ENCODE assay signal across 19 cellular contexts in genomic region chr1:237975903-237976302, GRCh38.
DNase-seq lines count a peak whose midpoint lies in the region; ATAC-seq, FAIRE-seq and TF ChIP-seq lines count a peak whose summit lies in the region.
"Had no signal": no experiment of that assay in that cellular context is flagged by ENCODE, and none has a peak within 500 bp of the region (broad histone marks: within the 10 kb centered on the region; RNA-seq: fewer than 3 reads in every experiment).

No MANE protein-coding gene starts in this region.

- peaks cover 0 to 5% (median 0%) of the 10 kb centered on the region in 7 donors for H3K9me3 Mint-ChIP-seq in CD14-positive monocyte
- H3K9me3 Mint-ChIP-seq in nephron progenitor cell, result no peaks in the 10 kb centered on the region
- H3K9me3 Mint-ChIP-seq: H9 had no signal

- ATAC-seq in HG03432 (IDR thresholded peaks at IDR 0.05; ENCODE audit: unreplicated experiment), result peak; percentile 29
- no peak for ATAC-seq in GM18870 (IDR thresholded peaks at IDR 0.05; ENCODE audit: unreplicated experiment)
- ATAC-seq: A549, K562 had no signal

- no peak overlapping the region for H2AFZ ChIP-seq in MM.1S (ENCODE audit: low read length)
- H2AFZ ChIP-seq: GM23248 had no signal

- H3K36me3 Mint-ChIP-seq in CD14-positive monocyte (no peaks in the 10 kb centered on the region), nephron progenitor cell (ENCODE audit: low read depth) (no peaks in the 10 kb centered on the region)
- H3K36me3 Mint-ChIP-seq: CD8-positive, alpha-beta memory T cell had no signal

- FAIRE-seq in islet of Langerhans (lab: Jason Lieb, UNC), result peak; percentile 62
- FAIRE-seq: A549, G401.6, K562 had no signal

- no peak overlapping the region for H3K27ac ChIP-seq in MM.1S (ENCODE audit: low read length)
- H3K27ac ChIP-seq: A549, GM23248 had no signal

- intact Hi-C loops in CD14-positive monocyte (cut with micrococcal nuclease), result no loop called here

- H3K4me3 Mint-ChIP-seq in CD14-positive monocyte, result no peak overlapping the region
- H3K4me3 Mint-ChIP-seq in nephron progenitor cell, result no peak overlapping the region
- H3K4me3 Mint-ChIP-seq: CD8-positive, alpha-beta memory T cell; H9 had no signal

- H3K4me1 Mint-ChIP-seq in CD14-positive monocyte, result peaks cover 31% of the 10 kb centered on the region
- peaks cover 14% of the 10 kb centered on the region for H3K4me1 Mint-ChIP-seq in nephron progenitor cell
- H3K4me1 Mint-ChIP-seq: CD8-positive, alpha-beta memory T cell had no signal

- DNase-seq in CD14-positive monocyte (ENCODE audit: low spot score) (no peak), MM.1S (no peak), nephron progenitor cell (no peak), cortex of kidney (lab: John Stamatoyannopoulos, UW) (no peak)
- DNase-seq: BE2C; Caco-2; CD8-positive, alpha-beta memory T cell; DMS79 treated with DMSO at 0.1 percent for 48 hours; EL; GM23248; H9; Karpas-422 had no signal

- H3K4me1 ChIP-seq in endocrine pancreas (ENCODE audit: control insufficient read depth, insufficient read depth, low read length) (peaks cover 19% of the 10 kb centered on the region), MM.1S (ENCODE audit: low read length) (no peaks in the 10 kb centered on the region)
- H3K4me1 ChIP-seq: A549, BE2C, Caco-2 had no signal

- H3K27me3 Mint-ChIP-seq in CD14-positive monocyte (ENCODE audit: low read depth in 3 of 3), result no peaks in the 10 kb centered on the region
- H3K27me3 Mint-ChIP-seq in nephron progenitor cell (ENCODE audit: low read depth, poor library complexity), result peaks cover 6% of the 10 kb centered on the region
- H3K27me3 Mint-ChIP-seq: CD8-positive, alpha-beta memory T cell had no signal

- H3K9me3 ChIP-seq in endocrine pancreas (ENCODE audit: control insufficient read depth, low read length) (no peaks in the 10 kb centered on the region), MM.1S (replicated peaks; ENCODE audit: insufficient read depth, low read length) (no peaks in the 10 kb centered on the region)
- H3K9me3 ChIP-seq: A549, BE2C, Caco-2 had no signal

- no peaks in the 10 kb centered on the region for H3K79me2 ChIP-seq in MM.1S (ENCODE audit: low read length)

- no peaks in the 10 kb centered on the region for H4K20me1 ChIP-seq in MM.1S (ENCODE audit: insufficient read depth, low read length)

- no peak overlapping the region for H3K4me2 ChIP-seq in MM.1S (ENCODE audit: low read depth, low read length)
- H3K4me2 ChIP-seq: A549 had no signal

- no peaks in the 10 kb centered on the region for H3K9me2 ChIP-seq in MM.1S (replicated peaks; ENCODE audit: insufficient read depth, low read length)

- H3K4me3 ChIP-seq in endocrine pancreas (ENCODE audit: control insufficient read depth, insufficient read depth, low read length) (peak overlapping the region; percentile 57), MM.1S (ENCODE audit: low read length) (no peak overlapping the region)
- H3K4me3 ChIP-seq: A549, GM23248, K562 had no signal

- H3F3A ChIP-seq in MM.1S (ENCODE audit: insufficient read depth, low read length), result no peaks in the 10 kb centered on the region

- no peaks in the 10 kb centered on the region for H3K27me3 ChIP-seq in endocrine pancreas (ENCODE audit: control insufficient read depth, insufficient read depth, low read length)
- no peaks in the 10 kb centered on the region for H3K27me3 ChIP-seq in MM.1S (replicated peaks; ENCODE audit: insufficient read depth, low read length)
- H3K27me3 ChIP-seq: BE2C had no signal

- H3K36me3 ChIP-seq in endocrine pancreas (ENCODE audit: control insufficient read depth, insufficient read depth, low read length), result no peaks in the 10 kb centered on the region
- no peaks in the 10 kb centered on the region for H3K36me3 ChIP-seq in MM.1S (replicated peaks; ENCODE audit: insufficient read depth, low read length)
- H3K36me3 ChIP-seq: BE2C had no signal

- H3K27ac Mint-ChIP-seq in CD14-positive monocyte (peak overlapping the region in 4 of 7 donors; percentile 40 to 69 (median 50)), nephron progenitor cell (no peak overlapping the region)

- H3K9ac ChIP-seq in endocrine pancreas (ENCODE audit: control insufficient read depth, insufficient read depth, low read length) (no peak overlapping the region), MM.1S (ENCODE audit: low read length) (no peak overlapping the region)
- H3K9ac ChIP-seq: GM23248 had no signal

- TF ChIP-seq CTCF in CD14-positive monocyte (IDR thresholded peaks at IDR 0.05) (no peak), MM.1S (IDR thresholded peaks at IDR 0.05; ENCODE audit: low read length) (no peak), nephron progenitor cell (IDR thresholded peaks at IDR 0.05) (no peak)
